In the genomic region with DNA sequence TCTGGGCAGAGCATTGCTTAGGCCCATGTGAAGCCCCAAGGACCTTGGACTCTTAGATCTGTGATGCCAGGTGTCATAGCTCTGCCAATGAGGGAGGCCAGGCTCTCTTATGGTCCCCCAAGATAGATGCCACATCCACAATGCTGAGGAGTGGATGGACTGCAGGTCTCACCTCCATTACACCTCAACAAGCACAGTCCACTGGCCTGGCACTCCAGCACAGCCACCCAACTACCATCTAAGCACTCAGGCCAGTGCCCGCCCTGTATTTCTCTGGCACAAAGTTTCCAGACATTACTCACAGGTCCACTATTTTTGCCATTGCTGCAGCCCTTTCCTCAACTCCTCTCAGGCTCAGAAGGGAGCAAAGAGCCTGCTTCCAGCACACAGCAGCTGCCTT, we compare ENCODE assay signal across 29 cellular contexts.
"Had no signal": no experiment of that assay in that cellular context is flagged by ENCODE, and none has a peak within 500 bp of the region (broad histone marks: within the 10 kb centered on the region; RNA-seq: fewer than 3 reads in every experiment).

No MANE protein-coding gene starts in this region.

- FAIRE-seq: astrocyte, bronchial epithelial cell had no signal

- H3K4me3 ChIP-seq: coronary artery, dorsolateral prefrontal cortex, esophagus muscularis mucosa, gastrocnemius medialis had no signal

- H3K9me3 ChIP-seq: gastrocnemius medialis had no signal

- H3K4me3 Mint-ChIP-seq: activated CD4-positive, alpha-beta memory T cell treated with anti-CD3 and anti-CD28 coated beads for 36 hours; activated CD4-positive, alpha-beta T cell treated with anti-CD3 and anti-CD28 coated beads for 36 hours; activated CD4-positive, alpha-beta T cell treated with anti-CD3 and anti-CD28 coated beads, Interleukin-2, amount 10 ng/mL, durations not matched to agents 24 days and 14 days; activated CD8-positive, alpha-beta memory T cell treated with anti-CD3 and anti-CD28 coated beads, Interleukin-2, amount 10 ng/mL, durations not matched to agents 7 days and 5 days; activated CD8-positive, alpha-beta T cell treated with anti-CD3 and anti-CD28 coated beads, Interleukin-2, amount 10 ng/mL, durations not matched to agents 7 days and 5 days; activated naive CD4-positive, alpha-beta T cell treated with anti-CD3 and anti-CD28 coated beads, Interleukin-2, amount 10 ng/mL, durations not matched to agents 7 days and 5 days; activated naive CD8-positive, alpha-beta T cell treated with anti-CD3 and anti-CD28 coated beads, Interleukin-2, amount 10 ng/mL, durations not matched to agents 7 days and 5 days; activated T-cell treated with anti-CD3 and anti-CD28 coated beads, Interleukin-2, amount 50 U/mL, for 24 hours; activated T-cell treated with anti-CD3 and anti-CD28 coated beads, Interleukin-2, amount 50 U/mL, for 72 hours; central memory CD8-positive, alpha-beta T cell; dendritic cell treated with granulocyte-macrophage colony-stimulating factor and Interleukin-4, amounts not matched to agents 40 ng/mL and 50 ng/mL, for 4 days; endodermal cell had no signal

- H3K27me3 Mint-ChIP-seq: activated CD4-positive, alpha-beta memory T cell treated with anti-CD3 and anti-CD28 coated beads for 36 hours; activated CD4-positive, alpha-beta T cell treated with anti-CD3 and anti-CD28 coated beads for 36 hours; activated CD4-positive, alpha-beta T cell treated with anti-CD3 and anti-CD28 coated beads, Interleukin-2, amount 10 ng/mL, durations not matched to agents 24 days and 14 days; activated CD8-positive, alpha-beta memory T cell treated with anti-CD3 and anti-CD28 coated beads, Interleukin-2, amount 10 ng/mL, durations not matched to agents 7 days and 5 days; activated naive CD4-positive, alpha-beta T cell treated with anti-CD3 and anti-CD28 coated beads, Interleukin-2, amount 10 ng/mL, durations not matched to agents 7 days and 5 days; activated naive CD8-positive, alpha-beta T cell treated with anti-CD3 and anti-CD28 coated beads, Interleukin-2, amount 10 ng/mL, durations not matched to agents 7 days and 5 days; activated T-cell treated with anti-CD3 and anti-CD28 coated beads, Interleukin-2, amount 50 U/mL, for 24 hours; central memory CD8-positive, alpha-beta T cell; dendritic cell treated with granulocyte-macrophage colony-stimulating factor and Interleukin-4, amounts not matched to agents 40 ng/mL and 50 ng/mL, for 4 days had no signal

- H3K36me3 ChIP-seq: brain microvascular endothelial cell, esophagus muscularis mucosa, gastrocnemius medialis had no signal

- H3K27ac ChIP-seq: brain microvascular endothelial cell, coronary artery, dorsolateral prefrontal cortex, esophagus muscularis mucosa, foreskin keratinocyte, gastrocnemius medialis had no signal

- H3K9me3 Mint-ChIP-seq: activated CD4-positive, alpha-beta T cell treated with anti-CD3 and anti-CD28 coated beads, Interleukin-2, amount 10 ng/mL, durations not matched to agents 24 days and 14 days; endodermal cell had no signal

- ATAC-seq: activated CD4-positive, alpha-beta T cell treated with anti-CD3 and anti-CD28 coated beads for 36 hours; activated CD8-positive, alpha-beta memory T cell treated with anti-CD3 and anti-CD28 coated beads, Interleukin-2, amount 10 ng/mL, durations not matched to agents 7 days and 5 days; activated CD8-positive, alpha-beta T cell treated with anti-CD3 and anti-CD28 coated beads, Interleukin-2, amount 10 ng/mL, durations not matched to agents 7 days and 5 days; activated naive CD4-positive, alpha-beta T cell treated with anti-CD3 and anti-CD28 coated beads, Interleukin-2, amount 50 U/mL, for 72 hours; activated T-cell treated with anti-CD3 and anti-CD28 coated beads, Interleukin-2, amount 50 U/mL, for 72 hours; foreskin keratinocyte; gastrocnemius medialis had no signal

- H3K27ac Mint-ChIP-seq: activated CD4-positive, alpha-beta memory T cell treated with anti-CD3 and anti-CD28 coated beads for 36 hours; activated CD4-positive, alpha-beta T cell treated with anti-CD3 and anti-CD28 coated beads for 36 hours; activated CD4-positive, alpha-beta T cell treated with anti-CD3 and anti-CD28 coated beads, Interleukin-2, amount 10 ng/mL, durations not matched to agents 24 days and 14 days; activated CD8-positive, alpha-beta memory T cell treated with anti-CD3 and anti-CD28 coated beads, Interleukin-2, amount 10 ng/mL, durations not matched to agents 7 days and 5 days; activated CD8-positive, alpha-beta T cell treated with anti-CD3 and anti-CD28 coated beads, Interleukin-2, amount 10 ng/mL, durations not matched to agents 7 days and 5 days; activated naive CD4-positive, alpha-beta T cell treated with anti-CD3 and anti-CD28 coated beads, Interleukin-2, amount 10 ng/mL, durations not matched to agents 7 days and 5 days; activated naive CD4-positive, alpha-beta T cell treated with anti-CD3 and anti-CD28 coated beads, Interleukin-2, amount 50 U/mL, for 72 hours; activated naive CD8-positive, alpha-beta T cell treated with anti-CD3 and anti-CD28 coated beads, Interleukin-2, amount 10 ng/mL, durations not matched to agents 7 days and 5 days; activated T-cell treated with anti-CD3 and anti-CD28 coated beads, Interleukin-2, amount 50 U/mL, for 24 hours; activated T-cell treated with anti-CD3 and anti-CD28 coated beads, Interleukin-2, amount 50 U/mL, for 72 hours; dendritic cell treated with granulocyte-macrophage colony-stimulating factor and Interleukin-4, amounts not matched to agents 40 ng/mL and 50 ng/mL, for 4 days; endodermal cell had no signal

- DNase-seq: activated CD4-positive, alpha-beta memory T cell treated with anti-CD3 and anti-CD28 coated beads for 36 hours; activated CD4-positive, alpha-beta T cell treated with anti-CD3 and anti-CD28 coated beads for 36 hours; activated CD4-positive, alpha-beta T cell treated with anti-CD3 and anti-CD28 coated beads, Interleukin-2, amount 10 ng/mL, durations not matched to agents 24 days and 14 days; activated CD4-positive, CD25-positive, alpha-beta regulatory T cell; activated CD4-positive, CD25-positive, alpha-beta regulatory T cell treated with anti-CD3 and anti-CD28 coated beads, Interleukin-2, amount 50 U/mL, for 72 hours; activated CD8-positive, alpha-beta memory T cell treated with anti-CD3 and anti-CD28 coated beads, Interleukin-2, amount 10 ng/mL, durations not matched to agents 7 days and 5 days; activated CD8-positive, alpha-beta memory T cell treated with anti-CD3 and anti-CD28 coated beads, Interleukin-2, amount 50 U/mL, for 4 hours; activated CD8-positive, alpha-beta T cell treated with anti-CD3 and anti-CD28 coated beads, Interleukin-2, amount 10 ng/mL, durations not matched to agents 7 days and 5 days; activated gamma-delta T cell; activated naive CD4-positive, alpha-beta T cell; activated naive CD4-positive, alpha-beta T cell treated with anti-CD3 and anti-CD28 coated beads, Interleukin-2, amount 10 ng/mL, durations not matched to agents 7 days and 5 days; activated naive CD8-positive, alpha-beta T cell treated with anti-CD3 and anti-CD28 coated beads, Interleukin-2, amount 10 ng/mL, durations not matched to agents 7 days and 5 days; activated T-cell treated with anti-CD3 and anti-CD28 coated beads, Interleukin-2, amount 50 U/mL, for 24 hours; activated T-cell treated with anti-CD3 and anti-CD28 coated beads, Interleukin-2, amount 50 U/mL, for 72 hours; brain microvascular endothelial cell; dorsolateral prefrontal cortex; effector memory CD4-positive, alpha-beta T cell; endodermal cell; foreskin keratinocyte; gastrocnemius medialis; glutamatergic neuron; T-helper 2 cell had no signal

- H3K4me1 ChIP-seq: esophagus muscularis mucosa, foreskin keratinocyte, gastrocnemius medialis had no signal

- H3K27me3 ChIP-seq: brain microvascular endothelial cell, dorsolateral prefrontal cortex, esophagus muscularis mucosa, foreskin keratinocyte, gastrocnemius medialis had no signal

- H3K36me3 Mint-ChIP-seq: activated CD4-positive, alpha-beta memory T cell treated with anti-CD3 and anti-CD28 coated beads for 36 hours; activated CD8-positive, alpha-beta memory T cell treated with anti-CD3 and anti-CD28 coated beads, Interleukin-2, amount 10 ng/mL, durations not matched to agents 7 days and 5 days; activated naive CD4-positive, alpha-beta T cell treated with anti-CD3 and anti-CD28 coated beads, Interleukin-2, amount 10 ng/mL, durations not matched to agents 7 days and 5 days; activated naive CD4-positive, alpha-beta T cell treated with anti-CD3 and anti-CD28 coated beads, Interleukin-2, amount 50 U/mL, for 72 hours; activated naive CD8-positive, alpha-beta T cell treated with anti-CD3 and anti-CD28 coated beads, Interleukin-2, amount 10 ng/mL, durations not matched to agents 7 days and 5 days had no signal

- H3K4me1 Mint-ChIP-seq: activated CD4-positive, alpha-beta T cell treated with anti-CD3 and anti-CD28 coated beads for 36 hours; activated CD4-positive, alpha-beta T cell treated with anti-CD3 and anti-CD28 coated beads, Interleukin-2, amount 10 ng/mL, durations not matched to agents 24 days and 14 days; activated CD8-positive, alpha-beta memory T cell treated with anti-CD3 and anti-CD28 coated beads, Interleukin-2, amount 10 ng/mL, durations not matched to agents 7 days and 5 days; activated naive CD4-positive, alpha-beta T cell treated with anti-CD3 and anti-CD28 coated beads, Interleukin-2, amount 10 ng/mL, durations not matched to agents 7 days and 5 days; activated naive CD8-positive, alpha-beta T cell treated with anti-CD3 and anti-CD28 coated beads, Interleukin-2, amount 10 ng/mL, durations not matched to agents 7 days and 5 days; central memory CD8-positive, alpha-beta T cell; endodermal cell had no signal
